10 cellular contexts compared by ENCODE assay signal in the genomic region with DNA sequence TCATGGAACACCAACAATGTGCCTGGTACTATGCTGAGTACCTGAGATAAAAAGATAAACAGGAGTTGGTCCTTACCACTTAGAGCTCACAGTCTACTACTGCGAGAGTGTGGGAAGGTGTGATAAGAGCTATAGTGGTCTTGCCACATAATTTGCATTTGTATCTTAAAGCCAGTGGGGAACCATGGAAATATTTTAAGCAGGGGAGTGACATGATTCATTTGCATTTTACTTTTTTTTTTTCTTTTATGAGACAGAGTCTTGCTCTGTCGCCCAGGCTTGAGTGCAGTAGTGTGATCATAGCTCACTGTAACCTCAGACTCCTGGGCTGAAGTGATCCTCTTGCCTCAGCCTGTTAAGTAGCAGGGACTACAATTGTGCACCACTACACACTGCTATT. TPM values are rescaled to one million over a fixed set of nuclear protein-coding genes. Genes with fewer than 3 reads are reported as not detected.
DNase-seq lines count a peak whose midpoint lies in the region; ATAC-seq lines count a peak whose summit lies in the region.
"Not testable (repeated sequence)": the region's sequence is repeated elsewhere in the genome, so short reads cannot be mapped to it uniquely, and the experiment has no call there.
"Had no signal": no experiment of that assay in that cellular context is flagged by ENCODE, and none has a peak within 500 bp of the region (broad histone marks: within the 10 kb centered on the region; RNA-seq: fewer than 3 reads in every experiment).

No MANE protein-coding gene starts in this region.

- peak; percentile 99 for ATAC-seq in GM18517 (IDR thresholded peaks at IDR 0.05; ENCODE audit: unreplicated experiment)
- ATAC-seq in GM19351 (IDR thresholded peaks at IDR 0.05; ENCODE audit: unreplicated experiment) = peak; percentile 93
- ATAC-seq in GM21526 (IDR thresholded peaks at IDR 0.05; ENCODE audit: low FRiP score, unreplicated experiment) = peak; percentile 78
- ATAC-seq in HG02798 (IDR thresholded peaks at IDR 0.05; ENCODE audit: poor library complexity, unreplicated experiment) = peak; percentile 96
- peak; percentile 82 for ATAC-seq in HG03103 (IDR thresholded peaks at IDR 0.05; ENCODE audit: low read depth, unreplicated experiment)
- peak; percentile 88 for ATAC-seq in HG03521 (IDR thresholded peaks at IDR 0.05; ENCODE audit: unreplicated experiment)
- peak; percentile 89 to 91 for ATAC-seq in activated naive CD4-positive, alpha-beta T cell treated with anti-CD3 and anti-CD28 coated beads, Interleukin-2, amount 50 U/mL, for 72 hours
- peak; percentile 97 for ATAC-seq in stimulated activated naive CD8-positive, alpha-beta T cell treated with anti-CD3 and anti-CD28 coated beads, Interleukin-15, amount 100 ng/mL, for 72 hours

- not testable (repeated sequence) for H3K36me3 Mint-ChIP-seq in activated naive CD4-positive, alpha-beta T cell treated with anti-CD3 and anti-CD28 coated beads, Interleukin-2, amount 50 U/mL, for 72 hours

- H3K27ac Mint-ChIP-seq in activated naive CD4-positive, alpha-beta T cell treated with anti-CD3 and anti-CD28 coated beads, Interleukin-2, amount 50 U/mL, for 72 hours; stimulated activated naive CD8-positive, alpha-beta T cell treated with anti-CD3 and anti-CD28 coated beads, Interleukin-15, amount 100 ng/mL, for 72 hours: not testable (repeated sequence)

- H3K27me3 Mint-ChIP-seq in stimulated activated naive CD8-positive, alpha-beta T cell treated with anti-CD3 and anti-CD28 coated beads, Interleukin-15, amount 100 ng/mL, for 72 hours = not testable (repeated sequence)

- not testable (repeated sequence) for H3K4me3 Mint-ChIP-seq in stimulated activated naive CD8-positive, alpha-beta T cell treated with anti-CD3 and anti-CD28 coated beads, Interleukin-15, amount 100 ng/mL, for 72 hours

- H3K9me3 Mint-ChIP-seq in activated naive CD4-positive, alpha-beta T cell treated with anti-CD3 and anti-CD28 coated beads, Interleukin-2, amount 50 U/mL, for 72 hours; stimulated activated naive CD8-positive, alpha-beta T cell treated with anti-CD3 and anti-CD28 coated beads, Interleukin-15, amount 100 ng/mL, for 72 hours: not testable (repeated sequence)

- DNase-seq in activated naive CD4-positive, alpha-beta T cell treated with anti-CD3 and anti-CD28 coated beads, Interleukin-2, amount 50 U/mL, for 72 hours (ENCODE audit: low spot score in 2 of 2); stimulated activated naive CD8-positive, alpha-beta T cell treated with anti-CD3 and anti-CD28 coated beads, Interleukin-15, amount 100 ng/mL, for 72 hours: not testable (repeated sequence)

- not testable (repeated sequence) for H3K4me1 Mint-ChIP-seq in stimulated activated naive CD8-positive, alpha-beta T cell treated with anti-CD3 and anti-CD28 coated beads, Interleukin-15, amount 100 ng/mL, for 72 hours

RNA-seq across cellular contexts. Expression of a gene that starts 54.2 kb away (rescaled TPM):
- total RNA-seq in activated naive CD4-positive, alpha-beta T cell treated with anti-CD3 and anti-CD28 coated beads, Interleukin-2, amount 50 U/mL, for 72 hours = 10 to 100 TPM; 17.1 to 30.6 TPM
- total RNA-seq: CD4-positive, CD25-positive, alpha-beta regulatory T cell; sigmoid colon had no signal
